Comparison of ENCODE assay signal across 33 cellular contexts in genomic region chr1:75188892-75189291, GRCh38. TPM values are rescaled to one million over a fixed set of nuclear protein-coding genes. Genes with fewer than 3 reads are reported as not detected.
"Had no signal": no experiment of that assay in that cellular context is flagged by ENCODE, and none has a peak within 500 bp of the region (broad histone marks: within the 10 kb centered on the region; RNA-seq: fewer than 3 reads in every experiment).

No MANE protein-coding gene starts in this region.

- H3K4me1 ChIP-seq: pancreas, prostate gland, stomach, thyroid gland, upper lobe of right lung had no signal

- H3K4me3 ChIP-seq: pancreas, prostate gland, stomach, thyroid gland, upper lobe of right lung had no signal

- H3K9me3 ChIP-seq: pancreas, prostate gland, stomach, thyroid gland, upper lobe of right lung had no signal

- ATAC-seq: activated CD4-positive, CD25-positive, alpha-beta regulatory T cell treated with anti-CD3 and anti-CD28 coated beads, Interleukin-2, amount 50 U/mL, for 24 hours; esophagus mucosa; left cardiac atrium; pancreas; sciatic nerve; stimulated activated naive B cell treated with anti-CD40 and anti-IgM and Interleukin-4, amounts not matched to agents 10 μg/mL and 1 μg/mL and 100 μg/mL, for 72 hours; T-helper 17 cell; upper lobe of right lung had no signal

- DNase-seq: activated CD4-positive, alpha-beta memory T cell treated with anti-CD3 and anti-CD28 coated beads for 36 hours; activated CD4-positive, alpha-beta T cell treated with anti-CD3 and anti-CD28 coated beads, Interleukin-2, amount 10 ng/mL, durations not matched to agents 24 days and 14 days; activated CD8-positive, alpha-beta memory T cell treated with anti-CD3 and anti-CD28 coated beads, Interleukin-2, amount 50 U/mL, for 4 hours; activated effector memory CD4-positive, alpha-beta T cell treated with anti-CD3 and anti-CD28 coated beads, Interleukin-2, amount 50 U/mL, for 16 hours; activated naive CD4-positive, alpha-beta T cell treated with anti-CD3 and anti-CD28 coated beads for 36 hours; activated naive CD8-positive, alpha-beta T cell treated with anti-CD3 and anti-CD28 coated beads for 36 hours; activated T-cell treated with anti-CD3 and anti-CD28 coated beads, Interleukin-2, amount 50 U/mL, for 1 hour; amniotic stem cell; brain microvascular endothelial cell; endodermal cell; islet precursor cell; left cardiac atrium; mammary epithelial cell; pancreas; retina; stimulated activated CD4-positive, alpha-beta T cell treated with anti-CD3 and anti-CD28 coated beads, Interleukin-15, amount 100 ng/mL, for 24 hours; stimulated activated CD4-positive, alpha-beta T cell treated with anti-CD3 and anti-CD28 coated beads, Interleukin-2, amount 100 ng/mL, for 24 hours; stimulated activated naive B cell treated with anti-CD40 and anti-IgM and Interleukin-4, amounts not matched to agents 10 μg/mL and 1 μg/mL and 100 μg/mL, for 72 hours; stomach; T-helper 17 cell; T1000; thyroid gland; upper lobe of right lung; WERI-Rb-1 had no signal

- H3K27ac ChIP-seq: brain microvascular endothelial cell, pancreas, prostate gland, stomach, thyroid gland, upper lobe of right lung, WERI-Rb-1 had no signal

- H3K36me3 ChIP-seq: brain microvascular endothelial cell, pancreas, prostate gland, stomach, thyroid gland, upper lobe of right lung, WERI-Rb-1 had no signal

- H3K27me3 ChIP-seq: brain microvascular endothelial cell, thyroid gland, upper lobe of right lung had no signal

RNA-seq across cellular contexts. Expression of gene LHX8, which starts 54.7 kb away (rescaled TPM):
- total RNA-seq: activated CD4-positive, alpha-beta memory T cell treated with anti-CD3 and anti-CD28 coated beads for 36 hours; activated CD4-positive, alpha-beta T cell treated with anti-CD3 and anti-CD28 coated beads, Interleukin-2, amount 10 ng/mL, durations not matched to agents 24 days and 14 days; activated CD8-positive, alpha-beta memory T cell treated with anti-CD3 and anti-CD28 coated beads for 36 hours; activated naive CD4-positive, alpha-beta T cell treated with anti-CD3 and anti-CD28 coated beads for 36 hours; activated naive CD8-positive, alpha-beta T cell treated with anti-CD3 and anti-CD28 coated beads for 36 hours; activated T-helper 1 cell treated with anti-CD3 and anti-CD28 coated beads, Interleukin-12 subunit alpha, Interleukin-12 subunit beta, Interleukin-2, Interleukin-4 antibody, amounts not matched to agents 30 ng/mL and 10 ng/mL and 1 ng/mL, durations not matched to agents 14 hours and 24 hours and 36 hours; cardiac septum; chondrocyte; endodermal cell; esophagus mucosa; left cardiac atrium; liver; mammary epithelial cell; pancreas; sciatic nerve; stomach; T-helper 17 cell; upper lobe of right lung had no signal
- polyA plus RNA-seq: liver, mammary epithelial cell, pancreas had no signal
